1 cellular context compared by ENCODE assay signal in the genomic region with DNA sequence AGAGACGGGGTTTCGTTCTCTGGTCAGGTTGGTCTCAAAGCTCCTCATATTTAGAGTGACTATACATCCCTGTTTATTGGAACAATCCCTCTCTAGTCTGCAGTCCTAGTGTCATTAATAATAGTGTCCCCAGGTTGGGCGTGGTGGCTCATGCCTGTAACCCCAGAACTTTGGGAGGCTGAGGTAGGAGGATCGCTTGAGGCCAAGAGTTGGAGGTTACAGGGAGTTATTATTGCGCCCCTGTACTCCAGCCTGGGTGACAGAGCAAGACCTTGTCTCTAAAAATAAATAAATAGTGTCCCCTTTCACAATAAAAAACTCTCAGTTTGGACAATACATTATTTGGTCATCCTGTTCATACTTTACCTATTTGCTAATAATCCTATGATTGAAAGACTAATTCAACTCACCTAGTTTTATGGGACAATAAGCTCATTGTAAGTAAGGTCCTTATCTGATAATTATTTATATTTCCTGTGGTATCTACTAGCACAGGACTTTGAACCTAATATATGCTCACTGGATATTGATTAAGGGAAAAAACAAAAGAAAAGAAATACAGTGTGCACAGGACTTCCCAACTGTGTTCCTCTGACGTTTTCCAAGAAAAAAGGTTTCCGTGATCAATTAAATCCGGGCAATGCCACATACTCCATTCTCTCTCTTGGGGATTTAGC. TPM values are rescaled to one million over a fixed set of nuclear protein-coding genes. Genes with fewer than 3 reads are reported as not detected.
"Had no signal": no experiment of that assay in that cellular context is flagged by ENCODE, and none has a peak within 500 bp of the region (broad histone marks: within the 10 kb centered on the region; RNA-seq: fewer than 3 reads in every experiment).

No MANE protein-coding gene starts in this region.

RNA-seq across cellular contexts. Expression of a gene that starts 13.7 kb away (rescaled TPM):
- total RNA-seq: LHCN-M2 had no signal
